8 cellular contexts compared by ENCODE assay signal in genomic region chr17:49361129-49361901, GRCh38.
DNase-seq lines count a peak whose midpoint lies in the region; ATAC-seq and TF ChIP-seq lines count a peak whose summit lies in the region.

No MANE protein-coding gene starts in this region.

- no peaks in the 10 kb centered on the region for H3K9me3 ChIP-seq in muscle layer of colon (ENCODE audit: low read length)

- peaks cover 32% of the 10 kb centered on the region for H3K4me1 ChIP-seq in muscle layer of colon (ENCODE audit: insufficient read depth, low read length)

- ATAC-seq in HG03064 (IDR thresholded peaks at IDR 0.05; ENCODE audit: low read depth, unreplicated experiment) = peak; percentile 16

- no peaks in the 10 kb centered on the region for H3K27me3 ChIP-seq in muscle layer of colon (ENCODE audit: control insufficient read depth in 1 of 2, insufficient read depth in 2 of 2, low read length in 2 of 2)

- H3K9ac ChIP-seq in muscle layer of colon (ENCODE audit: low read length) = peak overlapping the region; percentile 55

- H3K27ac ChIP-seq in muscle layer of colon (ENCODE audit: low read depth, low read length) = peak overlapping the region; percentile 89

- H3K36me3 ChIP-seq in muscle layer of colon (ENCODE audit: insufficient read depth, low read length) = no peaks in the 10 kb centered on the region

- DNase-seq in SIG-M5 treated with dmso at 0.1 percent for 504 hours (lab: John Stamatoyannopoulos, UW; ENCODE audit: unreplicated experiment) (peak; percentile 71), SIG-M5 (lab: John Stamatoyannopoulos, UW) (no peak), NCI-H69 (lab: John Stamatoyannopoulos, UW) (peak; percentile 81), epithelial cell of esophagus (ENCODE audit: low read depth) (peak; percentile 53)
- DNase-seq in activated CD8-positive, alpha-beta memory T cell treated with anti-CD3 and anti-CD28 coated beads, Interleukin-2, amount 50 U/mL, for 1 hour (ENCODE audit: extremely low read depth) = peak; percentile 79
- DNase-seq in stimulated activated CD8-positive, alpha-beta memory T cell treated with anti-CD3 and anti-CD28 coated beads, Interleukin-4, amount 100 ng/mL, for 48 hours = peak; percentile 75

- H3K4me3 ChIP-seq in epithelial cell of esophagus (ENCODE audit: low read length) (peak overlapping the region; percentile 72), muscle layer of colon (ENCODE audit: low read depth in 1 of 2, low read length in 2 of 2) (peak overlapping the region; percentile 90 to 93)

- no peak for TF ChIP-seq CTCF in epithelial cell of esophagus (IDR thresholded peaks at IDR 0.05; ENCODE audit: insufficient read depth, low read depth, low read length, missing control alignments)
